In genomic region chr15:45102226-45102625, GRCh38 we compare ENCODE assay signal across 23 cellular contexts. TPM values are rescaled to one million over a fixed set of nuclear protein-coding genes. Genes with fewer than 3 reads are reported as not detected.
DNase-seq lines count a peak whose midpoint lies in the region; ATAC-seq and TF ChIP-seq lines count a peak whose summit lies in the region.
"Had no signal": no experiment of that assay in that cellular context is flagged by ENCODE, and none has a peak within 500 bp of the region (broad histone marks: within the 10 kb centered on the region; RNA-seq: fewer than 3 reads in every experiment).

No MANE protein-coding gene starts in this region.

- no peak overlapping the region for H3K27ac ChIP-seq in heart left ventricle
- H3K27ac ChIP-seq in SK-N-SH (ENCODE audit: low read depth in 2 of 2, low read length in 1 of 2) = no peak overlapping the region
- H3K27ac ChIP-seq: A549; BLaER1 treated with 17β-estradiol and CSF1 and Interleukin-3, amounts not matched to agents 10 nM and 100 nM had no signal

- no peaks in the 10 kb centered on the region for H3K79me2 ChIP-seq in SK-N-SH (ENCODE audit: insufficient read depth)

- DNase-seq in cardiac septum (ENCODE audit: low spot score) = peak; percentile 31
- no peak for DNase-seq in heart left ventricle
- peak; percentile 82 for DNase-seq in mesenteric fat pad (ENCODE audit: low spot score)
- peak; percentile 35 for DNase-seq in sciatic nerve (ENCODE audit: low spot score)
- no peak for DNase-seq in amniotic stem cell (lab: John Stamatoyannopoulos, UW)
- no peak for DNase-seq in germinal center (ENCODE audit: low spot score)
- no peak for DNase-seq in SK-N-SH
- DNase-seq: 8988T; ACHN; AML-193; BE2C; CD4-positive, alpha-beta T cell; CD8-positive, alpha-beta memory T cell; DMS 273 treated with DMSO at 0.1 percent for 48 hours; DMS79; EL; GDM1; HCEC 1CT had no signal

- H3K4me1 ChIP-seq in heart left ventricle (no peaks in the 10 kb centered on the region), SK-N-SH (ENCODE audit: control insufficient read depth in 1 of 2, insufficient read depth in 2 of 2, low read depth in 1 of 2, low read length in 1 of 2) (no peaks in the 10 kb centered on the region; a peak in 1 of 4 replicates)
- H3K4me1 ChIP-seq: A549, BE2C had no signal

- H3F3A ChIP-seq in SK-N-SH (replicated peaks; ENCODE audit: insufficient read depth) = no peaks in the 10 kb centered on the region

- ATAC-seq in heart left ventricle (no peak), sciatic nerve (no peak)
- ATAC-seq: A549, GM12878 had no signal

- H3K9me2 ChIP-seq in SK-N-SH = no peaks in the 10 kb centered on the region

- no peaks in the 10 kb centered on the region for H3K9me3 ChIP-seq in heart left ventricle
- H3K9me3 ChIP-seq in SK-N-SH = no peaks in the 10 kb centered on the region
- H3K9me3 ChIP-seq: A549; BE2C; BLaER1 treated with 17β-estradiol and CSF1 and Interleukin-3, amounts not matched to agents 10 nM and 100 nM had no signal

- TF ChIP-seq POLR2A in heart left ventricle (IDR thresholded peaks at IDR 0.05) = no peak

- TF ChIP-seq CTCF in heart left ventricle (IDR thresholded peaks at IDR 0.05) (no peak), SK-N-SH (IDR thresholded peaks at IDR 0.05) (no peak)

- no peak overlapping the region for H2AFZ ChIP-seq in SK-N-SH (ENCODE audit: low read depth)

- peaks cover 0 to 1% (median 0%) of the 10 kb centered on the region in 9 donors for H3K27me3 ChIP-seq in heart left ventricle
- peaks cover 5% of the 10 kb centered on the region; the same call in 1 of the 2 replicates for H3K27me3 ChIP-seq in SK-N-SH (ENCODE audit: insufficient read depth)
- H3K27me3 ChIP-seq: BE2C; BLaER1 treated with 17β-estradiol and CSF1 and Interleukin-3, amounts not matched to agents 10 nM and 100 nM had no signal

- H3K4me3 ChIP-seq in heart left ventricle = no peak overlapping the region
- H3K4me3 ChIP-seq in SK-N-SH (ENCODE audit: low read depth in 2 of 2, low read length in 1 of 2) = no peak overlapping the region
- H3K4me3 ChIP-seq: A549; BLaER1 treated with 17β-estradiol and CSF1 and Interleukin-3, amounts not matched to agents 10 nM and 100 nM; GM12878; GM23338 had no signal

- H3K36me3 ChIP-seq in heart left ventricle = no peaks in the 10 kb centered on the region
- no peaks in the 10 kb centered on the region for H3K36me3 ChIP-seq in SK-N-SH (replicated peaks in 1 of 2; ENCODE audit: control insufficient read depth in 1 of 2, insufficient read depth in 2 of 2, low read length in 1 of 2)
- H3K36me3 ChIP-seq: BE2C; BLaER1 treated with 17β-estradiol and CSF1 and Interleukin-3, amounts not matched to agents 10 nM and 100 nM had no signal

- CTCF ChIA-PET in SK-N-SH (lab: Yijun Ruan, JAX) = interaction anchor here (1.2 to 2.2 kb wide), 3 partner anchors 10 to 16 kb away, joined by 4 to 8 read pairs (median 5); no protein-coding TSS in a partner anchor

- no peak overlapping the region for H3K4me2 ChIP-seq in SK-N-SH
- H3K4me2 ChIP-seq: A549; BLaER1 treated with 17β-estradiol and CSF1 and Interleukin-3, amounts not matched to agents 10 nM and 100 nM had no signal

- TF ChIP-seq RAD21 in SK-N-SH (IDR thresholded peaks at IDR 0.05; ENCODE audit: low read length) = no peak

- intact Hi-C loops in cardiac septum (cut with DNase I) (no loop called here), heart left ventricle (cut with DNase I) (no loop called here), sciatic nerve (cut with DNase I) (no loop called here)

- POLR2A ChIA-PET in SK-N-SH (lab: Yijun Ruan, JAX) = no interaction called here

- no peaks in the 10 kb centered on the region for H4K20me1 ChIP-seq in SK-N-SH (ENCODE audit: insufficient read depth)
- H4K20me1 ChIP-seq: BLaER1 treated with 17β-estradiol and CSF1 and Interleukin-3, amounts not matched to agents 10 nM and 100 nM had no signal

- TF ChIP-seq EP300 in SK-N-SH (IDR thresholded peaks at IDR 0.05; ENCODE audit: borderline replicate concordance in 1 of 2, low read depth in 1 of 2, low read length in 1 of 2) = no peak

- no peak overlapping the region for H3K9ac ChIP-seq in SK-N-SH
- H3K9ac ChIP-seq: BLaER1 treated with 17β-estradiol and CSF1 and Interleukin-3, amounts not matched to agents 10 nM and 100 nM had no signal

- WGBS in heart left ventricle, 4 donors = 92 to 100% (median 94%) methylated on average over 1 to 6 of the region's 6 CpGs
- WGBS in SK-N-SH (ENCODE audit: low lambda C conversion rate) = 75% methylated on average over 1 of the region's 6 CpGs

TF ChIP-seq in SK-N-SH, 30 proteins besides CTCF, POLR2A, EP300 and RAD21:
- TF ChIP-seq NFIC (IDR thresholded peaks at IDR 0.05; ENCODE audit: borderline replicate concordance) (no peak), REST (IDR thresholded peaks at IDR 0.05; ENCODE audit: low read depth, low read length) (no peak), MXI1 (IDR thresholded peaks at IDR 0.05; ENCODE audit: low read depth, low read length) (no peak)

RNA-seq across cellular contexts. Expression of gene DUOX2, which starts 11.7 kb away (rescaled TPM):
- total RNA-seq in cardiac septum = 0.19 TPM
- total RNA-seq in heart left ventricle = 1 to 10 TPM in 1 of 9 donors, under 1 TPM in 8; 0.02 to 1.4 (median 0.11) TPM
- under 1 TPM; 0.03 to 0.53 TPM for polyA plus RNA-seq in heart left ventricle
- 0.80 TPM for total RNA-seq in mesenteric fat pad
- total RNA-seq in sciatic nerve = 1.5 TPM
- 0.02 TPM in 1 of 2 replicates, not detected in the other for polyA plus RNA-seq in SK-N-SH (2012; rRNA removed)
- under 0.01 and 0.01 TPM in 2 replicates for polyA plus RNA-seq in SK-N-SH (2012; cell fraction: cytosol; rRNA removed)
- polyA plus RNA-seq in SK-N-SH (2012; cell fraction: nucleus; rRNA removed) = 0.02 TPM in 2 replicates
- total RNA-seq: CD8-positive, alpha-beta memory T cell; GM23338 had no signal
- polyA plus RNA-seq: CD14-positive monocyte; CD8-positive, alpha-beta memory T cell; GM12878; GM23338 had no signal

RNA-seq across cellular contexts. Expression of gene DUOXA2, which starts 11.9 kb away (rescaled TPM):
- not detected for total RNA-seq in cardiac septum
- total RNA-seq in heart left ventricle = not detected
- under 1 TPM in 1 of 2 donors, not detected in 1; 0.03 TPM for polyA plus RNA-seq in heart left ventricle
- total RNA-seq in mesenteric fat pad = not detected
- not detected for total RNA-seq in sciatic nerve
- polyA plus RNA-seq in SK-N-SH (2012; rRNA removed) = not detected in 2 replicates
- not detected in 2 replicates for polyA plus RNA-seq in SK-N-SH (2012; cell fraction: cytosol; rRNA removed)
- not detected in 2 replicates for polyA plus RNA-seq in SK-N-SH (2012; cell fraction: nucleus; rRNA removed)
- total RNA-seq: CD4-positive, alpha-beta T cell; CD8-positive, alpha-beta memory T cell; GM12878; GM23338 had no signal
- polyA plus RNA-seq: A549; CD14-positive monocyte; CD8-positive, alpha-beta memory T cell; GM12878; GM23338 had no signal

RNA-seq across cellular contexts. Expression of gene DUOXA1, which starts 27.5 kb away (rescaled TPM):
- total RNA-seq in cardiac septum = 0.73 TPM
- 1 to 10 TPM in 1 of 9 donors, under 1 TPM in 5, not detected in 3; 0.21 to 1.3 (median 0.31) TPM for total RNA-seq in heart left ventricle
- polyA plus RNA-seq in heart left ventricle = under 1 TPM; 0.11 to 0.53 TPM
- 1.8 TPM for total RNA-seq in mesenteric fat pad
- 5.9 TPM for total RNA-seq in sciatic nerve
- 0.02 TPM in 1 of 2 replicates, not detected in the other for polyA plus RNA-seq in SK-N-SH (2012; rRNA removed)
- polyA plus RNA-seq in SK-N-SH (2012; cell fraction: cytosol; rRNA removed) = 0.01 and 0.09 TPM in 2 replicates
- 0.44 and 1.2 TPM in 2 replicates for polyA plus RNA-seq in SK-N-SH (2012; cell fraction: nucleus; rRNA removed)
- total RNA-seq: GM23338 had no signal
- polyA plus RNA-seq: CD14-positive monocyte, GM12878, GM23338 had no signal

RNA-seq across cellular contexts. Expression of gene DUOX1, which starts 27.6 kb away (rescaled TPM):
- 0.59 TPM for total RNA-seq in cardiac septum
- 1 to 10 TPM in 1 of 9 donors, under 1 TPM in 8; 0.19 to 1.6 (median 0.52) TPM for total RNA-seq in heart left ventricle
- under 1 TPM; 0.11 to 0.95 TPM for polyA plus RNA-seq in heart left ventricle
- 2.5 TPM for total RNA-seq in mesenteric fat pad
- 5.9 TPM for total RNA-seq in sciatic nerve
- polyA plus RNA-seq in SK-N-SH (2012; rRNA removed) = not detected in 2 replicates
- under 0.01 and 0.01 TPM in 2 replicates for polyA plus RNA-seq in SK-N-SH (2012; cell fraction: cytosol; rRNA removed)
- 0.01 and 0.04 TPM in 2 replicates for polyA plus RNA-seq in SK-N-SH (2012; cell fraction: nucleus; rRNA removed)
- polyA plus RNA-seq: A549 had no signal

Comparison
In these comparisons a context has a peak if more than half of its experiments do, and no peak if none do; other contexts are left out.
1. DNase-seq: peak in cardiac septum (single experiment), mesenteric fat pad (single experiment) and sciatic nerve (single experiment); none in heart left ventricle (0 of 5), amniotic stem cell (single experiment), germinal center (single experiment) and SK-N-SH (single experiment).